Comparison of ENCODE assay signal across 36 cellular contexts in genomic region chr16:990516-991291, GRCh38. TPM values are rescaled to one million over a fixed set of nuclear protein-coding genes. Genes with fewer than 3 reads are reported as not detected.
DNase-seq lines count a peak whose midpoint lies in the region; ATAC-seq, FAIRE-seq and TF ChIP-seq lines count a peak whose summit lies in the region.
"Had no signal": no experiment of that assay in that cellular context is flagged by ENCODE, and none has a peak within 500 bp of the region (broad histone marks: within the 10 kb centered on the region; RNA-seq: fewer than 3 reads in every experiment).

No MANE protein-coding gene starts in this region.

- no peak overlapping the region for H3K4me2 ChIP-seq in HepG2 (ENCODE audit: low read depth, low read length)
- H3K4me2 ChIP-seq: A549, hepatocyte had no signal

- H4K20me1 ChIP-seq in HepG2 (ENCODE audit: insufficient read depth, low read length): no peaks in the 10 kb centered on the region

- no peak overlapping the region for H2AFZ ChIP-seq in HepG2 (ENCODE audit: low read length)
- no peak overlapping the region for H2AFZ ChIP-seq in neuron (ENCODE audit: low read depth, low read length)
- H2AFZ ChIP-seq: hepatocyte, parathyroid adenoma had no signal

- POLR2A ChIA-PET in HepG2 (lab: Yijun Ruan, JAX): no interaction called here

- no peak overlapping the region for H3K27ac ChIP-seq in HepG2 (ENCODE audit: extremely low read length, insufficient read depth, low read length)
- H3K27ac ChIP-seq in right lobe of liver: no peak overlapping the region
- peak overlapping the region; percentile 78 for H3K27ac ChIP-seq in temporal lobe (ENCODE audit: low read depth, low read length)
- H3K27ac ChIP-seq: A549, ascending aorta, esophagus squamous epithelium, foreskin keratinocyte, hepatocyte, parathyroid adenoma, stomach, VCaP had no signal

- ATAC-seq in HepG2 (no peak), right lobe of liver (no peak), esophagus mucosa (peak; percentile 31), HG03571 (IDR thresholded peaks at IDR 0.05; ENCODE audit: unreplicated experiment) (no peak), HG03039 (IDR thresholded peaks at IDR 0.05; ENCODE audit: unreplicated experiment) (no peak)
- ATAC-seq: A549; foreskin keratinocyte; left colon; natural killer cell treated with Interleukin-12 subunit alpha and Interleukin-12 subunit beta and Interleukin-15 and Interleukin-18, amount 100 ng/mL, for 72 hours; sciatic nerve had no signal

- BruUV-seq in HepG2 (replicated peaks; lab: Mats Ljungman, UMichigan): no TSS peak

- intact Hi-C loops in HepG2 (cut with micrococcal nuclease; ENCODE audit: unreplicated experiment) (no loop called here), right lobe of liver (cut with DNase I) (no loop called here)

- H3K36me3 ChIP-seq in HepG2 (replicated peaks in 1 of 2; ENCODE audit: control insufficient read depth in 1 of 2, insufficient read depth in 2 of 2, low read length in 2 of 2): no peaks in the 10 kb centered on the region
- H3K36me3 ChIP-seq in right lobe of liver: no peaks in the 10 kb centered on the region
- peaks cover 3% of the 10 kb centered on the region for H3K36me3 ChIP-seq in neuron (ENCODE audit: insufficient read depth, low read length)
- H3K36me3 ChIP-seq: ascending aorta, esophagus squamous epithelium, stomach had no signal

- no peak for TF ChIP-seq POLR2A in HepG2 (IDR thresholded peaks at IDR 0.05; ENCODE audit: insufficient read depth in 1 of 2, low read depth in 2 of 2, low read length in 2 of 2)
- no peak for TF ChIP-seq POLR2A in right lobe of liver (IDR thresholded peaks at IDR 0.05)

- H3K4me1 ChIP-seq in HepG2 (ENCODE audit: insufficient read depth, low read length) (no peaks in the 10 kb centered on the region), right lobe of liver (no peaks in the 10 kb centered on the region), neuron (ENCODE audit: insufficient read depth, low read length) (peaks cover 31% of the 10 kb centered on the region)
- H3K4me1 ChIP-seq: A549, foreskin keratinocyte, parathyroid adenoma, stomach had no signal

- no peak overlapping the region for H3K9ac ChIP-seq in HepG2 (ENCODE audit: insufficient read depth, low read depth, low read length)
- H3K9ac ChIP-seq: parathyroid adenoma had no signal

- TF ChIP-seq EP300 in HepG2 (IDR thresholded peaks at IDR 0.05; ENCODE audit: low read depth in 2 of 2, low read length in 2 of 2) (no peak), HepG2 (CRISPR knock-in tag; IDR thresholded peaks at IDR 0.05; ENCODE audit: borderline replicate concordance) (no peak)

- H3K79me2 ChIP-seq in HepG2 (ENCODE audit: insufficient read depth, low read length): no peaks in the 10 kb centered on the region
- H3K79me2 ChIP-seq: hepatocyte, parathyroid adenoma had no signal

- H3K27me3 ChIP-seq in HepG2 (ENCODE audit: control insufficient read depth in 1 of 2, insufficient read depth in 2 of 2, low read length in 2 of 2) (peaks cover 14 to 77% of the 10 kb centered on the region in 2 experiments), right lobe of liver (no peaks in the 10 kb centered on the region), neuron (ENCODE audit: insufficient read depth, low read length) (no peaks in the 10 kb centered on the region)
- H3K27me3 ChIP-seq: ascending aorta, hepatocyte had no signal

- no peaks in the 10 kb centered on the region for H3K9me3 ChIP-seq in HepG2 (ENCODE audit: low read length)
- H3K9me3 ChIP-seq in right lobe of liver: no peaks in the 10 kb centered on the region
- no peaks in the 10 kb centered on the region for H3K9me3 ChIP-seq in neuron (ENCODE audit: low read length)
- H3K9me3 ChIP-seq: A549 had no signal

- TF ChIP-seq CTCF in HepG2 (CRISPR knock-in tag; IDR thresholded peaks at IDR 0.05) (no peak), right lobe of liver (IDR thresholded peaks at IDR 0.05) (no peak)

- no peak for DNase-seq in HepG2 (ENCODE audit: low spot score)
- no peak for DNase-seq in right lobe of liver
- no peak for DNase-seq in DMS53 (lab: John Stamatoyannopoulos, UW)
- DNase-seq: activated CD4-positive, alpha-beta T cell treated with anti-CD3 and anti-CD28 coated beads for 4 hours; activated effector memory CD4-positive, alpha-beta T cell treated with anti-CD3 and anti-CD28 coated beads, Interleukin-2, amount 50 U/mL, for 16 hours; activated T-cell treated with anti-CD3 and anti-CD28 coated beads, Interleukin-2, amount 50 U/mL, for 1 hour; CD4-positive, alpha-beta memory T cell; dermis blood vessel endothelial cell; EL; esophagus squamous epithelium; foreskin keratinocyte; H7; left colon; NCI-H146; NCI-H2107; NCI-H446; SIG-M5; stimulated activated CD4-positive, alpha-beta T cell treated with anti-CD3 and anti-CD28 coated beads, Interleukin-12 subunit alpha, Interleukin-12 subunit beta, amount 100 ng/mL, for 4 hours; stimulated activated CD4-positive, alpha-beta T cell treated with anti-CD3 and anti-CD28 coated beads, Interleukin-4, amount 100 ng/mL, for 1 hour; stomach; SW 1271; T-helper 9 cell had no signal

- no peak overlapping the region for H3K4me3 ChIP-seq in HepG2 (replicated peaks in 1 of 3; ENCODE audit: insufficient read depth in 1 of 3, low read depth in 2 of 3, low read length in 3 of 3)
- no peak overlapping the region for H3K4me3 ChIP-seq in right lobe of liver
- peak overlapping the region; percentile 13 for H3K4me3 ChIP-seq in neuron (ENCODE audit: low read length)
- H3K4me3 ChIP-seq: A549, ascending aorta, esophagus squamous epithelium, hepatocyte, stomach had no signal

- CTCF ChIA-PET in HepG2 (lab: Yijun Ruan, JAX; ENCODE audit: low intra/inter-chr PET ratio, low total read pairs): no interaction called here

- 44% methylated on average over 22 of the region's 41 CpGs for WGBS in HepG2 (ENCODE audit: low lambda C conversion rate)
- WGBS in right lobe of liver (ENCODE audit: insufficient coverage, low coverage, low lambda C conversion rate, missing lambda C conversion rate): 90% methylated on average over 17 of the region's 41 CpGs

- in situ Hi-C loops in HepG2 (cut with HindIII; ENCODE audit: extremely low pct_ligation_motif_present, low pct_unique_long_range_greater_than_20kb): no loop called here

- no peak for TF ChIP-seq RAD21 in HepG2 (CRISPR knock-in tag; IDR thresholded peaks at IDR 0.05)

- FAIRE-seq in HepG2 (lab: Jason Lieb, UNC): no peak
- FAIRE-seq: A549, endometrium, RCC 7860 had no signal

TF ChIP-seq in HepG2, 621 proteins besides CTCF, POLR2A, EP300 and RAD21 (continues in another document):
- TF ChIP-seq ERF (CRISPR knock-in tag; IDR thresholded peaks at IDR 0.05): no peak

RNA-seq across cellular contexts. Expression of gene SOX8, which starts 9.1 kb away (rescaled TPM):
- total RNA-seq in HepG2 (2016; rRNA removed; fragmentation: Illumina TruSeq; extraction: Trizol): 0.15 and 0.20 TPM in 2 replicates
- not detected in 2 replicates for total RNA-seq in HepG2 (2016; cell fraction: cytosol; rRNA removed; fragmentation: Illumina TruSeq; extraction: Trizol; ENCODE audit: low read depth)
- total RNA-seq in HepG2 (2016; cell fraction: insoluble cytoplasmic fraction; rRNA removed; fragmentation: Illumina TruSeq; extraction: Trizol): 0.21 and 0.28 TPM in 2 replicates
- total RNA-seq in HepG2 (2016; cell fraction: membrane; rRNA removed; fragmentation: Illumina TruSeq; extraction: Trizol): 0.19 and 0.31 TPM in 2 replicates
- total RNA-seq in HepG2 (2016; cell fraction: nucleus; rRNA removed; fragmentation: Illumina TruSeq; extraction: Trizol): 0.22 TPM in 1 of 2 replicates, not detected in the other
- 0.28 and 0.34 TPM in 2 replicates for polyA plus RNA-seq in HepG2 (2011; rRNA removed)
- polyA plus RNA-seq in HepG2 (2011; cell fraction: cytosol; rRNA removed): 0.32 and 0.42 TPM in 2 replicates
- polyA plus RNA-seq in HepG2 (2011; cell fraction: nucleus; rRNA removed): 3.2 and 3.6 TPM in 2 replicates
- polyA plus RNA-seq in HepG2 (2012): 0.25 and 0.61 TPM in 2 replicates
- 0.06 and 0.08 TPM in 2 replicates for polyA plus RNA-seq in HepG2 (2016; cell fraction: cytosol; fragmentation: Illumina TruSeq; extraction: Trizol; ENCODE audit: low read depth)
- polyA plus RNA-seq in HepG2 (2016; cell fraction: insoluble cytoplasmic fraction; fragmentation: Illumina TruSeq; extraction: Trizol; ENCODE audit: low read depth): 0.33 and 0.39 TPM in 2 replicates
- polyA plus RNA-seq in HepG2 (2016; cell fraction: membrane; fragmentation: Illumina TruSeq; extraction: Trizol; ENCODE audit: low read depth): 0.20 TPM in 1 of 2 replicates, not detected in the other
- 0.55 and 0.61 TPM in 2 replicates for polyA plus RNA-seq in HepG2 (2016; cell fraction: nucleus; fragmentation: Illumina TruSeq; extraction: Trizol; ENCODE audit: insufficient read depth, low read depth)
- 0.09 and 0.42 TPM in 2 replicates for polyA minus RNA-seq in HepG2 (2011; rRNA and poly(A)+ RNA removed; ENCODE audit: low replicate concordance)
- polyA minus RNA-seq in HepG2 (2011; cell fraction: cytosol; rRNA and poly(A)+ RNA removed): 0.30 TPM in 1 of 2 replicates, not detected in the other
- 0.25 and 0.39 TPM in 2 replicates for polyA minus RNA-seq in HepG2 (2011; cell fraction: nucleus; rRNA and poly(A)+ RNA removed)
- total RNA-seq in right lobe of liver: under 1 TPM in 3 of 6 experiments, not detected in 3; 0.07 to 0.13 (median 0.09) TPM
- 0.16 TPM for total RNA-seq in esophagus mucosa
- 21.6 TPM for total RNA-seq in temporal lobe
- total RNA-seq: foreskin keratinocyte had no signal
- polyA plus RNA-seq: foreskin keratinocyte had no signal

RNA-seq across cellular contexts. Expression of gene LMF1, which starts 19.9 kb away (rescaled TPM):
- total RNA-seq in HepG2 (2016; rRNA removed; fragmentation: Illumina TruSeq; extraction: Trizol) (2.3 and 6.8 TPM in 2 replicates), right lobe of liver (10 to 100 TPM; 10.9 to 20.0 (median 13.8) TPM), esophagus mucosa (11.4 TPM), temporal lobe (10.6 TPM)
- 23.4 and 25.3 TPM in 2 replicates for total RNA-seq in HepG2 (2016; cell fraction: cytosol; rRNA removed; fragmentation: Illumina TruSeq; extraction: Trizol; ENCODE audit: low read depth)
- 1.7 and 5.9 TPM in 2 replicates for total RNA-seq in HepG2 (2016; cell fraction: insoluble cytoplasmic fraction; rRNA removed; fragmentation: Illumina TruSeq; extraction: Trizol)
- total RNA-seq in HepG2 (2016; cell fraction: membrane; rRNA removed; fragmentation: Illumina TruSeq; extraction: Trizol): 6.7 and 7.2 TPM in 2 replicates
- total RNA-seq in HepG2 (2016; cell fraction: nucleus; rRNA removed; fragmentation: Illumina TruSeq; extraction: Trizol): 6.8 and 8.9 TPM in 2 replicates
- 8.5 and 13.7 TPM in 2 replicates for polyA plus RNA-seq in HepG2 (2011; rRNA removed)
- polyA plus RNA-seq in HepG2 (2011; cell fraction: cytosol; rRNA removed): 6.6 and 9.1 TPM in 2 replicates
- 21.9 and 22.4 TPM in 2 replicates for polyA plus RNA-seq in HepG2 (2011; cell fraction: nucleus; rRNA removed)
- polyA plus RNA-seq in HepG2 (2012): 7.4 and 13.7 TPM in 2 replicates
- polyA plus RNA-seq in HepG2 (2016; cell fraction: cytosol; fragmentation: Illumina TruSeq; extraction: Trizol; ENCODE audit: low read depth): 1.2 and 1.4 TPM in 2 replicates
- 1.7 and 1.8 TPM in 2 replicates for polyA plus RNA-seq in HepG2 (2016; cell fraction: insoluble cytoplasmic fraction; fragmentation: Illumina TruSeq; extraction: Trizol; ENCODE audit: low read depth)
- polyA plus RNA-seq in HepG2 (2016; cell fraction: membrane; fragmentation: Illumina TruSeq; extraction: Trizol; ENCODE audit: low read depth): 1.1 and 1.4 TPM in 2 replicates
- polyA plus RNA-seq in HepG2 (2016; cell fraction: nucleus; fragmentation: Illumina TruSeq; extraction: Trizol; ENCODE audit: insufficient read depth, low read depth): 9.6 and 11.1 TPM in 2 replicates
- polyA minus RNA-seq in HepG2 (2011; rRNA and poly(A)+ RNA removed; ENCODE audit: low replicate concordance): 30.2 and 40.1 TPM in 2 replicates
- 10.7 and 15.0 TPM in 2 replicates for polyA minus RNA-seq in HepG2 (2011; cell fraction: cytosol; rRNA and poly(A)+ RNA removed)
- polyA minus RNA-seq in HepG2 (2011; cell fraction: nucleus; rRNA and poly(A)+ RNA removed): 13.4 and 17.4 TPM in 2 replicates

Comparison
In these comparisons a context has a peak if more than half of its experiments do, and no peak if none do; other contexts are left out.
1. RNA of gene SOX8, which starts 9.1 kb away (total RNA-seq): 21.6 TPM in temporal lobe (single experiment); 0.15 to 0.31 TPM in HepG2, 0.16 TPM in esophagus mucosa (single experiment) and 0.07 to 0.13 TPM in right lobe of liver; every median in the first group is over 10 times any median in the second.